Comparison of ENCODE assay signal across 9 cellular contexts in genomic region chr15:52730163-52730562, GRCh38. TPM values are rescaled to one million over a fixed set of nuclear protein-coding genes. Genes with fewer than 3 reads are reported as not detected.
DNase-seq lines count a peak whose midpoint lies in the region; ATAC-seq and TF ChIP-seq lines count a peak whose summit lies in the region.
"Had no signal": no experiment of that assay in that cellular context is flagged by ENCODE, and none has a peak within 500 bp of the region (broad histone marks: within the 10 kb centered on the region; RNA-seq: fewer than 3 reads in every experiment).

No MANE protein-coding gene starts in this region.

- H3K9me3 Mint-ChIP-seq in CD14-positive monocyte, result no peaks in the 10 kb centered on the region
- H3K9me3 Mint-ChIP-seq: nephron had no signal

- peak overlapping the region; percentile 14 to 28 for H3K27ac ChIP-seq in esophagus (ENCODE audit: low read depth in 2 of 2, low read length in 1 of 2)
- no peak overlapping the region for H3K27ac ChIP-seq in esophagus muscularis mucosa (replicated peaks in 1 of 4)
- no peak overlapping the region for H3K27ac ChIP-seq in heart right ventricle
- no peak overlapping the region for H3K27ac ChIP-seq in hepatocyte

- H3K9me2 ChIP-seq in hepatocyte (replicated peaks; ENCODE audit: insufficient read depth), result no peaks in the 10 kb centered on the region

- no peaks in the 10 kb centered on the region for H3K27me3 ChIP-seq in esophagus (ENCODE audit: control insufficient read depth in 1 of 2, insufficient read depth in 2 of 2, low read length in 2 of 2)
- no peaks in the 10 kb centered on the region for H3K27me3 ChIP-seq in esophagus muscularis mucosa
- H3K27me3 ChIP-seq in heart right ventricle, result no peaks in the 10 kb centered on the region
- no peaks in the 10 kb centered on the region for H3K27me3 ChIP-seq in hepatocyte

- no peaks in the 10 kb centered on the region for H4K20me1 ChIP-seq in hepatocyte (ENCODE audit: insufficient read depth, poor library complexity, severe bottlenecking)

- H3K36me3 Mint-ChIP-seq in CD14-positive monocyte, result no peaks in the 10 kb centered on the region

- no peaks in the 10 kb centered on the region for H3K9me3 ChIP-seq in esophagus (ENCODE audit: control insufficient read depth in 2 of 2, insufficient read depth in 1 of 2, low read depth in 1 of 2, low read length in 1 of 2)
- no peaks in the 10 kb centered on the region for H3K9me3 ChIP-seq in esophagus muscularis mucosa
- no peaks in the 10 kb centered on the region for H3K9me3 ChIP-seq in heart right ventricle
- H3K9me3 ChIP-seq in hepatocyte (ENCODE audit: low read depth), result no peaks in the 10 kb centered on the region

- no peak for ATAC-seq in heart right ventricle

- H3K79me2 ChIP-seq in hepatocyte, result no peaks in the 10 kb centered on the region

- 43 to 57% methylated on average over 4 of the region's 4 CpGs for WGBS in esophagus, 2 donors
- whole genome bisulfite sequencing in esophagus muscularis mucosa, result 76% methylated on average over 4 of the region's 4 CpGs
- WGBS in heart right ventricle, 2 donors, result 57 to 61% methylated on average over 4 of the region's 4 CpGs
- WGBS in hepatocyte (ENCODE audit: low lambda C conversion rate, missing lambda C conversion rate), result 68% methylated on average over 4 of the region's 4 CpGs

- peaks cover 0 to 2% (median 0%) of the 10 kb centered on the region in 3 donors for H3K27me3 Mint-ChIP-seq in CD14-positive monocyte (ENCODE audit: low read depth in 3 of 3)

- intact Hi-C loops in esophagus muscularis mucosa (cut with DNase I), result loop anchor here (5.0 to 10.0 kb wide), 2 partner anchors 105 to 198 kb away; no protein-coding TSS in a partner anchor
- intact Hi-C loops in heart right ventricle (cut with DNase I), result loop anchor here (5.0 to 10.0 kb wide), 11 partner anchors 45 to 473 kb away; partner anchors contain the start of genes ATOSA (in 1 of the 10) and MYO5A (in 1 of the 10)
- intact Hi-C loops in CD14-positive monocyte (cut with micrococcal nuclease), result loop anchor here in 1 of 2 donors (10.0 kb wide), 1 partner anchor 395 kb away; no protein-coding TSS in a partner anchor

- no peak for TF ChIP-seq EP300 in esophagus muscularis mucosa (IDR thresholded peaks at IDR 0.05)

- H3K27ac Mint-ChIP-seq in CD14-positive monocyte, result no peak overlapping the region
- H3K27ac Mint-ChIP-seq: nephron had no signal

- no peak for TF ChIP-seq POLR2A in esophagus muscularis mucosa (IDR thresholded peaks at IDR 0.05; ENCODE audit: low read depth)

- H3K4me3 ChIP-seq in HFF-Myc (replicated peaks; ENCODE audit: low read depth, low read length) (no peak overlapping the region), esophagus (ENCODE audit: low read depth in 1 of 2, low read length in 2 of 2) (no peak overlapping the region), esophagus muscularis mucosa (no peak overlapping the region), heart right ventricle (no peak overlapping the region), hepatocyte (no peak overlapping the region)

- in situ Hi-C loops in GM13976 (cut with MboI; ENCODE audit: low sequenced_read_pairs, unreplicated experiment), result loop anchor here (10.0 kb wide), 2 partner anchors 405 to 485 kb away; no protein-coding TSS in a partner anchor

- peaks cover 15% of the 10 kb centered on the region for H3K4me1 Mint-ChIP-seq in CD14-positive monocyte
- H3K4me1 Mint-ChIP-seq: nephron had no signal

- DNase-seq in GM13976 (ENCODE audit: low spot score), result peak; percentile 15
- peak; percentile 90 for DNase-seq in HFF-Myc (ENCODE audit: extremely low read depth, low read depth)
- peak; percentile 11 for DNase-seq in RKO (ENCODE audit: low spot score)
- no peak for DNase-seq in esophagus muscularis mucosa (ENCODE audit: extremely low spot score)
- DNase-seq in heart right ventricle, result no peak
- no peak for DNase-seq in hepatocyte (ENCODE audit: low spot score)
- no peak for DNase-seq in CD14-positive monocyte (ENCODE audit: low spot score)

- H3K4me3 Mint-ChIP-seq in CD14-positive monocyte, result no peak overlapping the region
- H3K4me3 Mint-ChIP-seq: nephron had no signal

- TF ChIP-seq CTCF in GM13976 (IDR thresholded peaks at IDR 0.05; ENCODE audit: borderline replicate concordance, control extremely low read depth, extremely low read depth, insufficient read depth, missing control alignments) (no peak), HFF-Myc (IDR thresholded peaks at IDR 0.05; ENCODE audit: low read depth, low read length, missing control alignments) (no peak), esophagus muscularis mucosa (IDR thresholded peaks at IDR 0.05) (no peak), heart right ventricle (IDR thresholded peaks at IDR 0.05) (no peak), hepatocyte (IDR thresholded peaks at IDR 0.05; ENCODE audit: poor library complexity) (no peak), CD14-positive monocyte (IDR thresholded peaks at IDR 0.05) (no peak)

- H3K4me1 ChIP-seq in esophagus (ENCODE audit: control insufficient read depth in 2 of 2, insufficient read depth in 2 of 2, low read length in 1 of 2) (no peaks in the 10 kb centered on the region), esophagus muscularis mucosa (peaks cover 0 to 20% (median 6%) of the 10 kb centered on the region in 4 donors), heart right ventricle (peaks cover 0 to 51% (median 19%) of the 10 kb centered on the region in 9 donors), hepatocyte (ENCODE audit: insufficient read depth) (peaks cover 7% of the 10 kb centered on the region)

- H3K36me3 ChIP-seq in esophagus (ENCODE audit: control insufficient read depth in 2 of 2, insufficient read depth in 2 of 2, low read length in 1 of 2) (no peaks in the 10 kb centered on the region), esophagus muscularis mucosa (no peaks in the 10 kb centered on the region), heart right ventricle (no peaks in the 10 kb centered on the region), hepatocyte (replicated peaks; ENCODE audit: insufficient read depth, low read depth) (no peaks in the 10 kb centered on the region)

- H3K4me2 ChIP-seq in hepatocyte, result no peak overlapping the region

- no peak overlapping the region for H2AFZ ChIP-seq in hepatocyte

RNA-seq across cellular contexts. Expression of gene ATOSA, which starts 51.0 kb away (rescaled TPM):
- polyA plus RNA-seq in esophagus (100 to 1,000 TPM in 1 of 2 donors, 10 to 100 TPM in 1; 28.1 to 104 TPM), heart right ventricle (10 to 100 TPM in 1 of 2 donors, 1 to 10 TPM in 1; 8.7 to 98.1 TPM), hepatocyte (6.8 and 9.9 TPM in 2 replicates), CD14-positive monocyte (1 to 10 TPM; 2.1 to 3.5 TPM)
- total RNA-seq in esophagus muscularis mucosa (10 to 100 TPM; 42.6 to 68.5 (median 46.0) TPM), heart right ventricle (10 to 100 TPM; 18.9 to 36.4 (median 30.3) TPM), hepatocyte (26.0 and 31.1 TPM in 2 replicates)

RNA-seq across cellular contexts. Expression of gene ONECUT1, which starts 60.0 kb away (rescaled TPM):
- polyA plus RNA-seq in esophagus (not detected), heart right ventricle (not detected), hepatocyte (3.9 and 5.9 TPM in 2 replicates), CD14-positive monocyte (not detected)
- total RNA-seq in esophagus muscularis mucosa (not detected), heart right ventricle (under 1 TPM in 1 of 10 donors, not detected in 9; 0.20 TPM), hepatocyte (9.5 and 15.2 TPM in 2 replicates)

Comparison
In these comparisons a context has a peak if more than half of its experiments do, and no peak if none do; other contexts are left out.
1. DNase-seq: peak in GM13976 (single experiment), HFF-Myc (single experiment) and RKO (single experiment); none in esophagus muscularis mucosa (single experiment), heart right ventricle (0 of 2), hepatocyte (single experiment) and CD14-positive monocyte (single experiment).
2. H3K27ac ChIP-seq: peak in esophagus (2 of 2); none in esophagus muscularis mucosa (0 of 4), heart right ventricle (0 of 10) and hepatocyte (single experiment).